ENCODE assay signal across 8 cellular contexts in the genomic region with DNA sequence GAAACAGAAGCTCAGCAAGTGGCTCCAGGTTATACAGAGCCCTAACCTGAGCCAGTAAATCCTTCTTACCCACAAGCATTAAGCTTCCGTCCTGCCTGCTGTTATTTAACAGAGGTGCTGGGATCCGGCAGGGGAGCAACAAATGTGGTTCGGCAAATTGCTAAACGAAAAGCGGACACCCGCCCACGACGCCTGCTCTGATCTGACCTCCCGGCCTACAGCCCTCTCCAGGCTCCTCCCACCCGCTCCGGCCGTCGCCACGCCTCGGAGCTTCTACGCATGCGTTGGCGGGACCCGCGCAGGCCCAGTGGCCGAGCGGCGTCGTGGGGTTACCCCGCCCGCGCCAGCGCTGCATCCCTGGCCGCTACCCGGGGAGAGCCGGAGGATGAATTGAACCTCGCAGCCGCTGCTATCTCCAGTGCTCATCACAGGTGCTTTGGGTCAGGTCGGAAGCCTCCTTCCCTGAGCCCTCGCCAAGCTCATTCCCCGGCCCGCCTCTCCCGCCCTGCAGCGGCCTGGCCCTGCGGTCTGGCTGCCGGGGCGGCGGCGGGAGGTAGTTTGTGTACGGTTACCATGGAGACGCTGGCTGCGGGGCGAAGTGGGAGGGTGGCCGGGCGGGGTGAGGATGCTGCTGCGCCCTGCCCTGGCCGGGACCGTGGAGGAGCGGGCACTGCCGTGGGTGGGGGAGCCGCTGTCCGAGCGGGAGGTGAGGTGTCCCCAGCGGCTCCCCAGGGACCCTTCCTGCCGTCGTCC. TPM values are rescaled to one million over a fixed set of nuclear protein-coding genes. Genes with fewer than 3 reads are reported as not detected.
DNase-seq lines count a peak whose midpoint lies in the region; ATAC-seq and FAIRE-seq lines count a peak whose summit lies in the region.

A gene with protein sequence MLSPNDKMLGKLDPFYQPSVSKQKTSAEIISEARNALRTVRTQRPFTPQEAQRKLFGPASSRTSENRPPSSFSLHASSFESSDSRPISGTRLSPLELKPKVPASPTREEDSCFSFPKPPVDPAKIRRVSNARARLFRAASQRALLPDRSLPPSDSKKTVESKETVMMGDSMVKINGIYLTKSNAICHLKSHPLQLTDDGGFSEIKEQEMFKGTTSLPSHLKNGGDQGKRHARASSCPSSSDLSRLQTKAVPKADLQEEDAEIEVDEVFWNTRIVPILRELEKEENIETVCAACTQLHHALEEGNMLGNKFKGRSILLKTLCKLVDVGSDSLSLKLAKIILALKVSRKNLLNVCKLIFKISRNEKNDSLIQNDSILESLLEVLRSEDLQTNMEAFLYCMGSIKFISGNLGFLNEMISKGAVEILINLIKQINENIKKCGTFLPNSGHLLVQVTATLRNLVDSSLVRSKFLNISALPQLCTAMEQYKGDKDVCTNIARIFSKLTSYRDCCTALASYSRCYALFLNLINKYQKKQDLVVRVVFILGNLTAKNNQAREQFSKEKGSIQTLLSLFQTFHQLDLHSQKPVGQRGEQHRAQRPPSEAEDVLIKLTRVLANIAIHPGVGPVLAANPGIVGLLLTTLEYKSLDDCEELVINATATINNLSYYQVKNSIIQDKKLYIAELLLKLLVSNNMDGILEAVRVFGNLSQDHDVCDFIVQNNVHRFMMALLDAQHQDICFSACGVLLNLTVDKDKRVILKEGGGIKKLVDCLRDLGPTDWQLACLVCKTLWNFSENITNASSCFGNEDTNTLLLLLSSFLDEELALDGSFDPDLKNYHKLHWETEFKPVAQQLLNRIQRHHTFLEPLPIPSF (plus strand): TSS at position 307 of the 753 bp plus-strand sequence. CDS start 5,846 bp downstream, outside the sequence.

- H3K9me3 Mint-ChIP-seq in activated T-helper 17 cell treated with anti-CD3 and anti-CD28 coated beads, Interleukin-2, amount 50 U/mL, for 72 hours, result no peaks in the 10 kb centered on the region
- no peaks in the 10 kb centered on the region for H3K9me3 Mint-ChIP-seq in naive thymus-derived CD8-positive, alpha-beta T cell
- H3K9me3 Mint-ChIP-seq in stimulated activated naive B cell treated with anti-CD40 and anti-IgM and Interleukin-4, amounts not matched to agents 10 μg/mL and 1 μg/mL and 100 μg/mL, for 72 hours, result no peaks in the 10 kb centered on the region

- H3K27ac ChIP-seq in KOPT-K1 (ENCODE audit: low read depth, low read length, poor library complexity, severe bottlenecking), result peak within 1 kb of the TSS; percentile 56

- H3K27me3 Mint-ChIP-seq in activated T-helper 17 cell treated with anti-CD3 and anti-CD28 coated beads, Interleukin-2, amount 50 U/mL, for 72 hours, result no peaks in the 10 kb centered on the region
- H3K27me3 Mint-ChIP-seq in naive thymus-derived CD8-positive, alpha-beta T cell, result no peaks in the 10 kb centered on the region
- peaks cover 0 to under 1% of the 10 kb centered on the region in 2 donors for H3K27me3 Mint-ChIP-seq in stimulated activated naive B cell treated with anti-CD40 and anti-IgM and Interleukin-4, amounts not matched to agents 10 μg/mL and 1 μg/mL and 100 μg/mL, for 72 hours

- H3K36me3 ChIP-seq in KOPT-K1 (ENCODE audit: insufficient read depth, low read length), result no peaks in the 10 kb centered on the region

- peak within 1 kb of the TSS; percentile 92 for H3K27ac Mint-ChIP-seq in activated T-helper 17 cell treated with anti-CD3 and anti-CD28 coated beads, Interleukin-2, amount 50 U/mL, for 72 hours
- H3K27ac Mint-ChIP-seq in naive thymus-derived CD8-positive, alpha-beta T cell, result peak within 1 kb of the TSS; percentile 76 to 95 (median 91)
- H3K27ac Mint-ChIP-seq in stimulated activated naive B cell treated with anti-CD40 and anti-IgM and Interleukin-4, amounts not matched to agents 10 μg/mL and 1 μg/mL and 100 μg/mL, for 72 hours, result peak within 1 kb of the TSS; percentile 89

- FAIRE-seq in RCC 7860 (lab: Jason Lieb, UNC), result no peak

- POLR2A ChIA-PET in naive thymus-derived CD8-positive, alpha-beta T cell (lab: Charles Lee), result interaction anchor here (0.9 to 2.4 kb wide), 6 partner anchors 8 to 290 kb away, joined by 3 to 11 read pairs (median 6); partner anchors contain the start of genes CEP57L1 and SESN1

- peak within 1 kb of the TSS; percentile 83 for H3K4me3 Mint-ChIP-seq in activated T-helper 17 cell treated with anti-CD3 and anti-CD28 coated beads, Interleukin-2, amount 50 U/mL, for 72 hours
- peak within 1 kb of the TSS; percentile 84 to 92 (median 90) for H3K4me3 Mint-ChIP-seq in naive thymus-derived CD8-positive, alpha-beta T cell
- peak within 1 kb of the TSS; percentile 89 to 93 for H3K4me3 Mint-ChIP-seq in stimulated activated naive B cell treated with anti-CD40 and anti-IgM and Interleukin-4, amounts not matched to agents 10 μg/mL and 1 μg/mL and 100 μg/mL, for 72 hours

- peak; percentile 95 for ATAC-seq in GM21825 (IDR thresholded peaks at IDR 0.05; ENCODE audit: unreplicated experiment)
- peak; percentile 95 for ATAC-seq in activated T-helper 17 cell treated with anti-CD3 and anti-CD28 coated beads, Interleukin-2, amount 50 U/mL, for 72 hours (replicated peaks)
- ATAC-seq in naive thymus-derived CD8-positive, alpha-beta T cell, result peak; percentile 80 to 89
- ATAC-seq in stimulated activated naive B cell treated with anti-CD40 and anti-IgM and Interleukin-4, amounts not matched to agents 10 μg/mL and 1 μg/mL and 100 μg/mL, for 72 hours (replicated peaks), result peak; percentile 93 to 95

- no peaks in the 10 kb centered on the region for H3K36me3 Mint-ChIP-seq in activated T-helper 17 cell treated with anti-CD3 and anti-CD28 coated beads, Interleukin-2, amount 50 U/mL, for 72 hours (ENCODE audit: low read depth)
- no peaks in the 10 kb centered on the region for H3K36me3 Mint-ChIP-seq in naive thymus-derived CD8-positive, alpha-beta T cell
- no peaks in the 10 kb centered on the region for H3K36me3 Mint-ChIP-seq in stimulated activated naive B cell treated with anti-CD40 and anti-IgM and Interleukin-4, amounts not matched to agents 10 μg/mL and 1 μg/mL and 100 μg/mL, for 72 hours

- DNase-seq in DMS79 (lab: John Stamatoyannopoulos, UW) (peak; percentile 81), RCC 7860 (ENCODE audit: low spot score) (peak; percentile 75), fibroblast of peridontal ligament (ENCODE audit: extremely low read depth) (peak; percentile 78)
- DNase-seq in naive thymus-derived CD8-positive, alpha-beta T cell, result peak; percentile 72 to 94 (median 84)
- DNase-seq in stimulated activated naive B cell treated with anti-CD40 and anti-IgM and Interleukin-4, amounts not matched to agents 10 μg/mL and 1 μg/mL and 100 μg/mL, for 72 hours, result peak; percentile 95

- H3K9me3 ChIP-seq in KOPT-K1 (ENCODE audit: insufficient read depth, low read length, poor library complexity, severe bottlenecking), result no peaks in the 10 kb centered on the region

- peaks cover 7% of the 10 kb centered on the region for H3K4me1 Mint-ChIP-seq in activated T-helper 17 cell treated with anti-CD3 and anti-CD28 coated beads, Interleukin-2, amount 50 U/mL, for 72 hours
- H3K4me1 Mint-ChIP-seq in naive thymus-derived CD8-positive, alpha-beta T cell, result peaks cover 10 to 33% (median 15%) of the 10 kb centered on the region in 4 donors
- H3K4me1 Mint-ChIP-seq in stimulated activated naive B cell treated with anti-CD40 and anti-IgM and Interleukin-4, amounts not matched to agents 10 μg/mL and 1 μg/mL and 100 μg/mL, for 72 hours, result peaks cover 8 to 20% of the 10 kb centered on the region in 2 donors

RNA-seq across cellular contexts. Expression of the gene that starts here (rescaled TPM):
- total RNA-seq in activated T-helper 17 cell treated with anti-CD3 and anti-CD28 coated beads, Interleukin-2, amount 50 U/mL, for 72 hours, result 1 to 10 TPM; 2.9 to 5.7 TPM
- 1 to 10 TPM; 7.6 to 9.4 TPM for total RNA-seq in naive thymus-derived CD8-positive, alpha-beta T cell
- 1 to 10 TPM; 2.4 to 4.9 (median 2.8) TPM for polyA plus RNA-seq in naive thymus-derived CD8-positive, alpha-beta T cell

Comparison
In these comparisons a context has a peak if more than half of its experiments do, and no peak if none do; other contexts are left out.
1. Peak in every context shown above with its lines: DNase-seq, ATAC-seq and H3K27ac ChIP-seq.